13 cellular contexts compared by ENCODE assay signal in the genomic region with DNA sequence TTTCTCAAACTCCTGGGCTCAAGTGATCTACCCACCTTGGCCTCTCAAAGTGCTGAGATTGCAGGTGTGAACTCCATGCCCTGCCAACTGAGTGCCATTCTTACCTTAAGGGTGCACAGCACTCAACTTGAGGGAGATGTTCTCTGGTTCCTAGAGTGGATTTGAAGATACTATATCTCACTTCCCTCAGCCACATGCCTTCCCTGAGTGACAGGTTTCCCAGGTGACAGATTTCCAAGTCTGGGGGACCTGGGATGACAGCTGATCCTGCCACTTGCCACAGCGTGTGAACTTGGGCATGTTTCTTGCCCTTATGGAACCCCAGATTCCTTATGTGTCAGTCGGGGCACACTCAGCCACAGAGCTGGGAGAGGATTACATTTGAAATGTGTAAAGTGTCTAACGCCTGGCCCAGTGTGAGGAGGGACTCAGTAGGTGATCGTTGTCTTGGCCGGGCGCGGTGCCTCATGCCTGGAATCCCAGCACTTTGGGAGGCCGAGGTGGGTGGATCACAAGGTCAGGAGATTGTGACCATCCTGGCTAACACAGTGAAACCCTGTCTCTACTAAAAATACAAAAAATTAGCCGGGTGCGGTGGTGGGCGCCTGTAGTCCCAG. TPM values are rescaled to one million over a fixed set of nuclear protein-coding genes. Genes with fewer than 3 reads are reported as not detected.
DNase-seq lines count a peak whose midpoint lies in the region; ATAC-seq and TF ChIP-seq lines count a peak whose summit lies in the region.
"Had no signal": no experiment of that assay in that cellular context is flagged by ENCODE, and none has a peak within 500 bp of the region (broad histone marks: within the 10 kb centered on the region; RNA-seq: fewer than 3 reads in every experiment).

No MANE protein-coding gene starts in this region.

- no peak overlapping the region for H2AFZ ChIP-seq in MM.1S (ENCODE audit: low read length)

- no peak overlapping the region for H3K27ac ChIP-seq in CD8-positive, alpha-beta memory T cell (ENCODE audit: low read depth, low read length)
- H3K27ac ChIP-seq in stomach smooth muscle (ENCODE audit: low read length) (peak overlapping the region; percentile 100), SJCRH30 (no peak overlapping the region), MM.1S (ENCODE audit: low read length) (no peak overlapping the region)

- H3F3A ChIP-seq in MM.1S (ENCODE audit: insufficient read depth, low read length), result peaks cover 13% of the 10 kb centered on the region

- peaks cover 29% of the 10 kb centered on the region for H3K79me2 ChIP-seq in MM.1S (ENCODE audit: low read length)

- no peak overlapping the region for H3K4me3 Mint-ChIP-seq in CD8-positive, alpha-beta memory T cell
- H3K4me3 Mint-ChIP-seq in T-helper 17 cell, result peak overlapping the region; percentile 69
- H3K4me3 Mint-ChIP-seq in memory B cell, result peak overlapping the region; percentile 87

- no peak for DNase-seq in CD8-positive, alpha-beta memory T cell
- DNase-seq in T-helper 17 cell, result no peak
- DNase-seq in memory B cell (ENCODE audit: low spot score in 2 of 2), result no peak
- no peak for DNase-seq in SJCRH30
- no peak for DNase-seq in MM.1S
- no peak for DNase-seq in stimulated activated CD4-positive, alpha-beta T cell treated with anti-CD3 and anti-CD28 coated beads, Interleukin-4, amount 100 ng/mL, for 24 hours
- DNase-seq: left lung, NCI-H1105, NCI-H446, occipital lobe, PC-3 had no signal

- no peaks in the 10 kb centered on the region for H3K27me3 Mint-ChIP-seq in CD8-positive, alpha-beta memory T cell
- H3K27me3 Mint-ChIP-seq in T-helper 17 cell, result no peaks in the 10 kb centered on the region
- H3K27me3 Mint-ChIP-seq in memory B cell, result no peaks in the 10 kb centered on the region

- H3K9me3 ChIP-seq in CD8-positive, alpha-beta memory T cell (ENCODE audit: low read length), result no peaks in the 10 kb centered on the region
- no peaks in the 10 kb centered on the region for H3K9me3 ChIP-seq in T-helper 17 cell (ENCODE audit: control insufficient read depth, low read length, poor library complexity, severe bottlenecking)
- H3K9me3 ChIP-seq in stomach smooth muscle (ENCODE audit: control insufficient read depth in 2 of 2, low read length in 2 of 2), result no peaks in the 10 kb centered on the region
- no peaks in the 10 kb centered on the region for H3K9me3 ChIP-seq in SJCRH30 (replicated peaks)
- H3K9me3 ChIP-seq in MM.1S (replicated peaks; ENCODE audit: insufficient read depth, low read length), result no peaks in the 10 kb centered on the region
- H3K9me3 ChIP-seq: left lung had no signal

- H3K36me3 Mint-ChIP-seq in CD8-positive, alpha-beta memory T cell, result no peaks in the 10 kb centered on the region
- H3K36me3 Mint-ChIP-seq in T-helper 17 cell (ENCODE audit: low read depth) (peaks cover 2% of the 10 kb centered on the region), memory B cell (no peaks in the 10 kb centered on the region)

- POLR2A ChIA-PET in CD8-positive, alpha-beta memory T cell (lab: Charles Lee), result interaction anchor here (2.9 kb wide), 1 partner anchor 31 kb away, joined by 12 read pairs; no protein-coding TSS in a partner anchor

- no peak overlapping the region for H3K4me2 ChIP-seq in MM.1S (ENCODE audit: low read depth, low read length)

- CTCF ChIA-PET in CD8-positive, alpha-beta memory T cell (lab: Charles Lee), result interaction anchor here (1.1 to 30.7 kb wide), 6 partner anchors 13 to 211 kb away, joined by 3 to 775 read pairs (median 18); a partner anchor contains a TSS

- H4K20me1 ChIP-seq in MM.1S (ENCODE audit: insufficient read depth, low read length), result no peaks in the 10 kb centered on the region

- H3K36me3 ChIP-seq in CD8-positive, alpha-beta memory T cell (ENCODE audit: insufficient read depth, low read length), result no peaks in the 10 kb centered on the region
- H3K36me3 ChIP-seq in stomach smooth muscle (ENCODE audit: control insufficient read depth in 2 of 2, insufficient read depth in 2 of 2, low read length in 2 of 2) (no peaks in the 10 kb centered on the region), SJCRH30 (no peaks in the 10 kb centered on the region), MM.1S (replicated peaks; ENCODE audit: insufficient read depth, low read length) (no peaks in the 10 kb centered on the region)
- H3K36me3 ChIP-seq: left lung had no signal

- H3K9ac ChIP-seq in stomach smooth muscle (ENCODE audit: low read length in 2 of 2) (peak overlapping the region; percentile 50 to 86), MM.1S (ENCODE audit: low read length) (no peak overlapping the region)

- H3K9me3 Mint-ChIP-seq in CD8-positive, alpha-beta memory T cell, result no peaks in the 10 kb centered on the region
- H3K9me3 Mint-ChIP-seq in memory B cell, result no peaks in the 10 kb centered on the region

- H3K27me3 ChIP-seq in CD8-positive, alpha-beta memory T cell (ENCODE audit: insufficient read depth, low read length, poor library complexity, severe bottlenecking), result no peaks in the 10 kb centered on the region
- H3K27me3 ChIP-seq in stomach smooth muscle (ENCODE audit: control insufficient read depth in 1 of 2, insufficient read depth in 2 of 2, low read length in 2 of 2) (no peaks in the 10 kb centered on the region), SJCRH30 (no peaks in the 10 kb centered on the region), MM.1S (replicated peaks; ENCODE audit: insufficient read depth, low read length) (no peaks in the 10 kb centered on the region)
- H3K27me3 ChIP-seq: left lung had no signal

- H3K4me1 ChIP-seq in CD8-positive, alpha-beta memory T cell (ENCODE audit: insufficient read depth, low read length), result peaks cover 56% of the 10 kb centered on the region
- H3K4me1 ChIP-seq in stomach smooth muscle (ENCODE audit: control insufficient read depth, insufficient read depth, low read length) (peaks cover 80% of the 10 kb centered on the region), SJCRH30 (peaks cover 40% of the 10 kb centered on the region), MM.1S (ENCODE audit: low read length) (peaks cover 64% of the 10 kb centered on the region)

- H3K4me1 Mint-ChIP-seq in CD8-positive, alpha-beta memory T cell, result peaks cover 41 to 65% (median 52%) of the 10 kb centered on the region in 3 donors
- H3K4me1 Mint-ChIP-seq in T-helper 17 cell (peaks cover 33% of the 10 kb centered on the region), memory B cell (peaks cover 47% of the 10 kb centered on the region)

- H3K27ac Mint-ChIP-seq in CD8-positive, alpha-beta memory T cell, result peak overlapping the region in 5 of 8 donors; percentile 51 to 89 (median 73)
- H3K27ac Mint-ChIP-seq in T-helper 17 cell (peak overlapping the region; percentile 49), memory B cell (peak overlapping the region; percentile 90)

- no peak for TF ChIP-seq CTCF in MM.1S (IDR thresholded peaks at IDR 0.05; ENCODE audit: low read length)

- ATAC-seq in T-helper 17 cell, result no peak
- no peak for ATAC-seq in memory B cell (ENCODE audit: low read depth)
- ATAC-seq: HepG2, left lung, PC-3 had no signal

- no peaks in the 10 kb centered on the region for H3K9me2 ChIP-seq in MM.1S (replicated peaks; ENCODE audit: insufficient read depth, low read length)

- H3K4me3 ChIP-seq in CD8-positive, alpha-beta memory T cell (ENCODE audit: low read length), result no peak overlapping the region
- H3K4me3 ChIP-seq in stomach smooth muscle (ENCODE audit: low read length in 2 of 2) (no peak overlapping the region), SJCRH30 (no peak overlapping the region), MM.1S (ENCODE audit: low read length) (no peak overlapping the region)
- H3K4me3 ChIP-seq: left lung had no signal

RNA-seq across cellular contexts. Expression of a gene that starts 29.6 kb away (rescaled TPM):
- 100 to 1,000 TPM in 1 of 2 experiments, 10 to 100 TPM in 1; 97.8 to 102 TPM for total RNA-seq in CD8-positive, alpha-beta memory T cell
- polyA plus RNA-seq in CD8-positive, alpha-beta memory T cell, result 138 TPM
- 100 to 1,000 TPM; 584 to 606 TPM for total RNA-seq in T-helper 17 cell
- total RNA-seq in SJCRH30 (2014; rRNA removed; shearing (Covaris generic)), result 59.8 and 63.1 TPM in 2 replicates

RNA-seq across cellular contexts. Expression of a gene that starts 46.3 kb away (rescaled TPM):
- under 1 TPM in 1 of 2 experiments, not detected in 1; 0.07 TPM for total RNA-seq in CD8-positive, alpha-beta memory T cell
- not detected for polyA plus RNA-seq in CD8-positive, alpha-beta memory T cell
- total RNA-seq in T-helper 17 cell, result 1 to 10 TPM in 1 of 2 donors, under 1 TPM in 1; 0.13 to 1.0 TPM
- total RNA-seq in SJCRH30 (2014; rRNA removed; shearing (Covaris generic)), result 0.08 and 0.18 TPM in 2 replicates
- total RNA-seq: HepG2, occipital lobe, PC-3 had no signal
- polyA plus RNA-seq: HepG2 had no signal

Comparison
In these comparisons a context has a peak if more than half of its experiments do, and no peak if none do; other contexts are left out.
1. H3K4me3 Mint-ChIP-seq: peak in T-helper 17 cell (single experiment) and memory B cell (single experiment); none in CD8-positive, alpha-beta memory T cell (0 of 7).
2. Peak in every context shown above with its lines, with median percentiles within 50 percentile points of each other: H3K27ac Mint-ChIP-seq.